In the genomic region with DNA sequence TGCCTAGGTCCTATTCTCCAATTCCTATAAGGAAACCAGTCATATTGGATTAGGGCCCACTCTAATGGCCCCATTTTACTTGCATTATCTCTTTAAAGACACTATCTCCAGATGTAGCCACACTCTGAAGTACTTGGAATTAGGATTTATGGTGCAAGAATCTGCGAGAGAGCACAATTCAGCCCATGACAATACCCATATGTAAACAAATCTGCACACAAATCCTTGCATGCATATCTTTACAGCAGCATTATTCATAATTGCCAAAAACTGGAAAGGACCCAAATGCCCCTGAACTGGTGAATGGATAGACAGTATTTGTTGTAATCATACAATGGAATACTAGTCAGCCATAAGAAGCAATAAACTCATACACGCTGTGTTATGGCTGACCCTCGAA, we compare ENCODE assay signal across 17 cellular contexts.
A peak's percentile ranks its signal among the peaks of the same experiment; 100 is the strongest.
DNase-seq lines count a peak whose midpoint lies in the region; ATAC-seq and TF ChIP-seq lines count a peak whose summit lies in the region.
"Had no signal": no experiment of that assay in that cellular context is flagged by ENCODE, and none has a peak within 500 bp of the region (broad histone marks: within the 10 kb centered on the region; RNA-seq: fewer than 3 reads in every experiment).

No MANE protein-coding gene starts in this region.

- H3K4me2 ChIP-seq in SK-N-SH: no peak overlapping the region
- H3K4me2 ChIP-seq: GM23338 had no signal

- TF ChIP-seq CTCF in SK-N-SH (IDR thresholded peaks at IDR 0.05): no peak

- no peaks in the 10 kb centered on the region for H3K27me3 ChIP-seq in SK-N-SH (ENCODE audit: insufficient read depth)
- H3K27me3 ChIP-seq in CD8-positive, alpha-beta memory T cell (ENCODE audit: insufficient read depth, low read length, poor library complexity, severe bottlenecking): no peaks in the 10 kb centered on the region

- H3K4me1 Mint-ChIP-seq in CD8-positive, alpha-beta memory T cell: no peaks in the 10 kb centered on the region
- H3K4me1 Mint-ChIP-seq: GM23338, IgD-negative memory B cell had no signal

- POLR2A ChIA-PET in SK-N-SH (lab: Yijun Ruan, JAX): no interaction called here
- POLR2A ChIA-PET in CD8-positive, alpha-beta memory T cell (lab: Charles Lee): no interaction called here

- H3K27ac Mint-ChIP-seq in CD8-positive, alpha-beta memory T cell: no peak overlapping the region
- H3K27ac Mint-ChIP-seq: CD4-positive, alpha-beta T cell; GM23338; IgD-negative memory B cell had no signal

- H3K4me3 ChIP-seq in SK-N-SH (ENCODE audit: low read depth in 2 of 2, low read length in 1 of 2): no peak overlapping the region
- H3K4me3 ChIP-seq in CD8-positive, alpha-beta memory T cell (ENCODE audit: low read length): no peak overlapping the region
- H3K4me3 ChIP-seq: GM12878, GM23338 had no signal

- CTCF ChIA-PET in SK-N-SH (lab: Yijun Ruan, JAX): no interaction called here
- CTCF ChIA-PET in CD8-positive, alpha-beta memory T cell (lab: Charles Lee): no interaction called here

- no peak for DNase-seq in SK-N-SH
- DNase-seq in NCI-H82 (lab: John Stamatoyannopoulos, UW): peak; percentile 9
- DNase-seq in fibroblast of peridontal ligament (ENCODE audit: extremely low read depth): peak; percentile 40
- no peak for DNase-seq in CD8-positive, alpha-beta memory T cell
- no peak for DNase-seq in A172 (ENCODE audit: low spot score)
- DNase-seq: 8988T; ACHN; C1 segment of cervical spinal cord; CD4-positive, alpha-beta T cell; DMS153; DMS79 treated with DMSO at 0.1 percent for 48 hours; H7 had no signal

- 0 out of 2 replicates have a peak overlapping the region, but pooled peaks have one; percentile 7 for H2AFZ ChIP-seq in SK-N-SH (ENCODE audit: low read depth)
- H2AFZ ChIP-seq: GM23338 had no signal

- peaks cover 0 to 5% of the 10 kb centered on the region in 2 experiments; a peak in 2 of 4 replicates for H3K4me1 ChIP-seq in SK-N-SH (ENCODE audit: control insufficient read depth in 1 of 2, insufficient read depth in 2 of 2, low read depth in 1 of 2, low read length in 1 of 2)
- H3K4me1 ChIP-seq in CD8-positive, alpha-beta memory T cell (ENCODE audit: insufficient read depth, low read length): no peaks in the 10 kb centered on the region

- ATAC-seq in SK-N-SH treated with all-trans-retinoic acid at 6 μM for 48 hours (no peak), GM21619 (IDR thresholded peaks at IDR 0.05; ENCODE audit: unreplicated experiment) (no peak)
- ATAC-seq: GM12878, GM23338 had no signal

- no peaks in the 10 kb centered on the region for H4K20me1 ChIP-seq in SK-N-SH (ENCODE audit: insufficient read depth)

- H3K36me3 Mint-ChIP-seq in CD8-positive, alpha-beta memory T cell: no peaks in the 10 kb centered on the region

- no peak overlapping the region for H3K4me3 Mint-ChIP-seq in CD8-positive, alpha-beta memory T cell
- H3K4me3 Mint-ChIP-seq: CD4-positive, alpha-beta T cell; GM23338; IgD-negative memory B cell had no signal

- no peaks in the 10 kb centered on the region for H3K9me3 ChIP-seq in SK-N-SH
- H3K9me3 ChIP-seq in CD8-positive, alpha-beta memory T cell (ENCODE audit: low read length): no peaks in the 10 kb centered on the region

- H3K79me2 ChIP-seq in SK-N-SH (ENCODE audit: insufficient read depth): no peaks in the 10 kb centered on the region

- H3K9me3 Mint-ChIP-seq in CD8-positive, alpha-beta memory T cell: peaks cover 2 to 10% (median 8%) of the 10 kb centered on the region in 5 donors
- H3K9me3 Mint-ChIP-seq: GM23338 had no signal

- peaks cover 0 to 1% of the 10 kb centered on the region in 2 donors for H3K27me3 Mint-ChIP-seq in CD8-positive, alpha-beta memory T cell
- H3K27me3 Mint-ChIP-seq: CD4-positive, alpha-beta T cell; IgD-negative memory B cell had no signal

- H3K9ac ChIP-seq in SK-N-SH: no peak overlapping the region

- 0 out of 2 replicates have a peak, but pooled peaks cover 3% of the 10 kb centered on the region for H3K9me2 ChIP-seq in SK-N-SH

- 79% methylated on average over 3 of the region's 3 CpGs for WGBS in SK-N-SH (ENCODE audit: low lambda C conversion rate)

- H3K27ac ChIP-seq in SK-N-SH (ENCODE audit: low read depth in 2 of 2, low read length in 1 of 2): no peak overlapping the region
- H3K27ac ChIP-seq in CD8-positive, alpha-beta memory T cell (ENCODE audit: low read depth, low read length): no peak overlapping the region

- H3K36me3 ChIP-seq in SK-N-SH (replicated peaks in 1 of 2; ENCODE audit: control insufficient read depth in 1 of 2, insufficient read depth in 2 of 2, low read length in 1 of 2): no peaks in the 10 kb centered on the region
- H3K36me3 ChIP-seq in CD8-positive, alpha-beta memory T cell (ENCODE audit: insufficient read depth, low read length): no peaks in the 10 kb centered on the region

- peaks cover 4% of the 10 kb centered on the region for H3F3A ChIP-seq in SK-N-SH (replicated peaks; ENCODE audit: insufficient read depth)

- no peak for TF ChIP-seq EP300 in SK-N-SH (IDR thresholded peaks at IDR 0.05; ENCODE audit: borderline replicate concordance in 1 of 2, low read depth in 1 of 2, low read length in 1 of 2)

- no peak for TF ChIP-seq RAD21 in SK-N-SH (IDR thresholded peaks at IDR 0.05; ENCODE audit: low read length)

TF ChIP-seq in SK-N-SH, 30 proteins besides CTCF, POLR2A, EP300 and RAD21:
- no peak for TF ChIP-seq MXI1 (IDR thresholded peaks at IDR 0.05; ENCODE audit: low read depth, low read length)

TF ChIP-seq in SK-N-SH treated with all-trans-retinoic acid at 6 μM for 48 hours, 23 proteins besides CTCF, POLR2A, EP300 and RAD21:
- TF ChIP-seq TOX (CRISPR knock-in tag; IDR thresholded peaks at IDR 0.05; ENCODE audit: borderline replicate concordance) (no peak), CSDC2 (CRISPR knock-in tag; IDR thresholded peaks at IDR 0.05) (no peak), TCF4 (CRISPR knock-in tag; IDR thresholded peaks at IDR 0.05; ENCODE audit: borderline replicate concordance) (no peak)

Comparison
In these comparisons a context has a peak if more than half of its experiments do, and no peak if none do; other contexts are left out.
1. DNase-seq: peak in NCI-H82 (single experiment) and fibroblast of peridontal ligament (single experiment); none in SK-N-SH (single experiment), CD8-positive, alpha-beta memory T cell (0 of 5) and A172 (single experiment).